2 cellular contexts compared by ENCODE assay signal in the genomic region with DNA sequence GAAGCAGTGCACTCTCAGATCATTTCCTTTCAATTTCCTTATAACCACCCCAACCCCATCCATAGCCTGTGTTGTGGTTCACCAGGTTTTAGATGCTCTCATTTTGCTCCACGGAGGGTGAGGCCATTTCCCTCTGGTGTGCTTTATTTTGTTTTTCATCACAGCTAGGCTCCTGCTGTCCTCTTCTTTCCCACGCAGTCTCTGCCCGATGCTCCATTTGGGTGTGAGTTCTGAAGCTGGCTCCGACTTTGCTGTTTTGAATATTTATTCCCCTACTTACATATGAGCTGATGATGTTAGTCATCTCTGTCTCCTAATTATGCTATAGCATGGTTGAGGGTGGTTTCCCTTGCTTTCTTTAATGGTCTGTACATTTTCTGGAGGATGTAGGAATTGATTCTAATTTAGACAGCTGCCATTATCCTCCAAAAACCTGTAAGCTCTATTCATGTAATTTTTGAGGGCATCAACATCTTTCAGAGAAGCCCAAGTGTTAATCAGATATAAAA.
TF ChIP-seq lines count a peak whose summit lies in the region.

No MANE protein-coding gene starts in this region.

TF ChIP-seq in IMR-90, 13 proteins besides CTCF, POLR2A, EP300 and RAD21:
- TF ChIP-seq RCOR1 (IDR thresholded peaks at IDR 0.05; ENCODE audit: insufficient replicate concordance, low read length): no peak
- no peak for TF ChIP-seq FOS (IDR thresholded peaks at IDR 0.05; ENCODE audit: low read depth, low read length)
- TF ChIP-seq, protein P1, sequence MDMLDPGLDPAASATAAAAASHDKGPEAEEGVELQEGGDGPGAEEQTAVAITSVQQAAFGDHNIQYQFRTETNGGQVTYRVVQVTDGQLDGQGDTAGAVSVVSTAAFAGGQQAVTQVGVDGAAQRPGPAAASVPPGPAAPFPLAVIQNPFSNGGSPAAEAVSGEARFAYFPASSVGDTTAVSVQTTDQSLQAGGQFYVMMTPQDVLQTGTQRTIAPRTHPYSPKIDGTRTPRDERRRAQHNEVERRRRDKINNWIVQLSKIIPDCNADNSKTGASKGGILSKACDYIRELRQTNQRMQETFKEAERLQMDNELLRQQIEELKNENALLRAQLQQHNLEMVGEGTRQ (IDR thresholded peaks at IDR 0.05; ENCODE audit: low read depth, low read length): no peak
- TF ChIP-seq MXI1 (IDR thresholded peaks at IDR 0.05; ENCODE audit: borderline replicate concordance, low read depth, low read length): no peak
- no peak for TF ChIP-seq RFX5 (IDR thresholded peaks at IDR 0.05; ENCODE audit: low read depth, low read length)
- TF ChIP-seq MAFK (IDR thresholded peaks at IDR 0.05; ENCODE audit: low read depth, low read length): no peak
- no peak for TF ChIP-seq CEBPB (IDR thresholded peaks at IDR 0.05; ENCODE audit: low read depth, low read length)
- TF ChIP-seq CHD1 (IDR thresholded peaks at IDR 0.05; ENCODE audit: low read depth, low read length): no peak
- TF ChIP-seq NFE2L2 (IDR thresholded peaks at IDR 0.05; ENCODE audit: low read depth, low read length): no peak
- no peak for TF ChIP-seq MAZ (IDR thresholded peaks at IDR 0.05; ENCODE audit: borderline replicate concordance, low read depth, low read length)
- no peak for TF ChIP-seq BHLHE40 (IDR thresholded peaks at IDR 0.05; ENCODE audit: low read depth, low read length)
- TF ChIP-seq SMC3 (IDR thresholded peaks at IDR 0.05; ENCODE audit: low read depth, low read length): no peak
- TF ChIP-seq, protein P2, sequence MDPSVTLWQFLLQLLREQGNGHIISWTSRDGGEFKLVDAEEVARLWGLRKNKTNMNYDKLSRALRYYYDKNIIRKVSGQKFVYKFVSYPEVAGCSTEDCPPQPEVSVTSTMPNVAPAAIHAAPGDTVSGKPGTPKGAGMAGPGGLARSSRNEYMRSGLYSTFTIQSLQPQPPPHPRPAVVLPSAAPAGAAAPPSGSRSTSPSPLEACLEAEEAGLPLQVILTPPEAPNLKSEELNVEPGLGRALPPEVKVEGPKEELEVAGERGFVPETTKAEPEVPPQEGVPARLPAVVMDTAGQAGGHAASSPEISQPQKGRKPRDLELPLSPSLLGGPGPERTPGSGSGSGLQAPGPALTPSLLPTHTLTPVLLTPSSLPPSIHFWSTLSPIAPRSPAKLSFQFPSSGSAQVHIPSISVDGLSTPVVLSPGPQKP (IDR thresholded peaks at IDR 0.05; ENCODE audit: borderline replicate concordance, low read depth, low read length): no peak

TF ChIP-seq in endothelial cell of umbilical vein, 7 proteins besides CTCF, POLR2A, EP300 and RAD21:
- TF ChIP-seq, protein P3, sequence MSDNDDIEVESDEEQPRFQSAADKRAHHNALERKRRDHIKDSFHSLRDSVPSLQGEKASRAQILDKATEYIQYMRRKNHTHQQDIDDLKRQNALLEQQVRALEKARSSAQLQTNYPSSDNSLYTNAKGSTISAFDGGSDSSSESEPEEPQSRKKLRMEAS (IDR thresholded peaks at IDR 0.05; ENCODE audit: insufficient read depth, insufficient read length): no peak
- TF ChIP-seq MYC (IDR thresholded peaks at IDR 0.05; ENCODE audit: low read depth, low read length) (no peak), FOS (IDR thresholded peaks at IDR 0.05; ENCODE audit: borderline replicate concordance, insufficient read depth, low read length) (no peak), EZH2 (IDR thresholded peaks at IDR 0.05; ENCODE audit: borderline replicate concordance, low read depth, low read length, severe bottlenecking) (no peak), POLR2AphosphoS5 (IDR thresholded peaks at IDR 0.05; ENCODE audit: insufficient read depth, low read depth, low read length) (no peak), JUN (IDR thresholded peaks at IDR 0.05; ENCODE audit: borderline replicate concordance, insufficient read depth, insufficient read length, low read depth) (no peak), GATA2 (IDR thresholded peaks at IDR 0.05; ENCODE audit: insufficient read depth, insufficient read length, low read depth, low read length) (no peak)
